Comparison of ENCODE assay signal across 1 cellular context in genomic region chr1:15617874-15618684, GRCh38.
A peak's percentile ranks its signal among the peaks of the same experiment; 100 is the strongest.
TF ChIP-seq lines count a peak whose summit lies in the region.

No MANE protein-coding gene starts in this region.

TF ChIP-seq in K562, 482 proteins besides CTCF, POLR2A, EP300 and RAD21 (continued from another document):
- no peak for TF ChIP-seq E2F1 (CRISPR knock-in tag; IDR thresholded peaks at IDR 0.05)
- TF ChIP-seq SMAD4 (CRISPR knock-in tag; conservative IDR thresholded peaks at IDR 0.05): no peak
- peak; percentile 55; the same call in 1 of the 2 replicates for TF ChIP-seq GABPA (tag; conservative IDR thresholded peaks at IDR 0.05; ENCODE audit: low read depth)
- 0 out of 2 replicates have a peak, but pooled peaks have one; percentile 1 for TF ChIP-seq HMGXB4 (CRISPR knock-in tag; IDR thresholded peaks at IDR 0.05)
- TF ChIP-seq FOXK2 (conservative IDR thresholded peaks at IDR 0.05 in 1 of 2, IDR thresholded peaks at IDR 0.05 in 1 of 2; ENCODE audit: low read depth in 2 of 2): peak; percentile 30 to 91; a peak in 2 of 4 replicates
- 0 out of 2 replicates have a peak, but pooled peaks have one; percentile 28 for TF ChIP-seq ZKSCAN8 (CRISPR knock-in tag; IDR thresholded peaks at IDR 0.05)
- TF ChIP-seq FOXP4 (CRISPR knock-in tag; IDR thresholded peaks at IDR 0.05; ENCODE audit: borderline replicate concordance): 0 out of 2 replicates have a peak, but pooled peaks have one; percentile 71
- TF ChIP-seq ZNF3 (CRISPR knock-in tag; IDR thresholded peaks at IDR 0.05): no peak
- no peak for TF ChIP-seq WHSC1 (IDR thresholded peaks at IDR 0.05; ENCODE audit: low read length)
- TF ChIP-seq ETV6 (IDR thresholded peaks at IDR 0.05; ENCODE audit: borderline replicate concordance in 1 of 2, low read depth in 2 of 2, low read length in 1 of 2): no peak
- peak; percentile 49; the same call in 1 of the 2 replicates for TF ChIP-seq ETV6 (CRISPR knock-in tag; IDR thresholded peaks at IDR 0.05; ENCODE audit: borderline replicate concordance)
- peak; percentile 8 for TF ChIP-seq EP400 (IDR thresholded peaks at IDR 0.05)
- no peak for TF ChIP-seq NR2F6 (CRISPR knock-in tag; IDR thresholded peaks at IDR 0.05)
- 0 out of 2 replicates have a peak, but pooled peaks have one; percentile 12 for TF ChIP-seq FOXO4 (CRISPR knock-in tag; IDR thresholded peaks at IDR 0.05)
- TF ChIP-seq PHF21A (IDR thresholded peaks at IDR 0.05; ENCODE audit: borderline replicate concordance, low read depth): 0 out of 2 replicates have a peak, but pooled peaks have one; percentile 58
- no peak for TF ChIP-seq GMEB1 (CRISPR knock-in tag; IDR thresholded peaks at IDR 0.05)
- peak; percentile 2 for TF ChIP-seq RBM22 (IDR thresholded peaks at IDR 0.05; ENCODE audit: low read depth, low read length, poor library complexity, severe bottlenecking)
- no peak for TF ChIP-seq CTCFL (IDR thresholded peaks at IDR 0.05; ENCODE audit: borderline replicate concordance, insufficient read depth, low read depth, low read length, poor library complexity, severe bottlenecking)
- TF ChIP-seq NR2C1 (IDR thresholded peaks at IDR 0.05): peak; percentile 22; the same call in 1 of the 2 replicates
- TF ChIP-seq NR2C1 (tag; IDR thresholded peaks at IDR 0.05): peak; percentile 45; the same call in 1 of the 2 replicates
- TF ChIP-seq SMARCE1 (IDR thresholded peaks at IDR 0.05): 0 out of 2 replicates have a peak, but pooled peaks have one; percentile 26
- TF ChIP-seq SIX5 (IDR thresholded peaks at IDR 0.05; ENCODE audit: borderline replicate concordance in 1 of 2, insufficient read depth in 1 of 2, low read depth in 1 of 2, low read length in 2 of 2): no peak
- 0 out of 2 replicates have a peak, but pooled peaks have one; percentile 37 for TF ChIP-seq USF1 (CRISPR knock-in tag; IDR thresholded peaks at IDR 0.05)
- TF ChIP-seq BCOR (IDR thresholded peaks at IDR 0.05): 0 out of 2 replicates have a peak, but pooled peaks have one; percentile 21
- TF ChIP-seq GABPB1 (CRISPR knock-in tag; IDR thresholded peaks at IDR 0.05): 0 out of 2 replicates have a peak, but pooled peaks have one; percentile 20
- no peak for TF ChIP-seq ZNF695 (CRISPR knock-in tag; IDR thresholded peaks at IDR 0.05)
- TF ChIP-seq NCOA6 (IDR thresholded peaks at IDR 0.05): no peak
- peak; percentile 72; the same call in 1 of the 2 replicates for TF ChIP-seq ZNF232 (CRISPR knock-in tag; IDR thresholded peaks at IDR 0.05)
